In genomic region chr1:21324368-21325137, GRCh38 we compare ENCODE assay signal across 8 cellular contexts. TPM values are rescaled to one million over a fixed set of nuclear protein-coding genes. Genes with fewer than 3 reads are reported as not detected.
A peak's percentile ranks its signal among the peaks of the same experiment; 100 is the strongest.
DNase-seq lines count a peak whose midpoint lies in the region; ATAC-seq and TF ChIP-seq lines count a peak whose summit lies in the region.

No MANE protein-coding gene starts in this region.

- TF ChIP-seq RAD21 in Ishikawa (IDR thresholded peaks at IDR 0.05; ENCODE audit: low read depth), result peak; percentile 6; the same call in 1 of the 2 replicates

- TF ChIP-seq CTCF in chondrocyte (IDR thresholded peaks at IDR 0.05), result no peak

- no peak overlapping the region for H2AFZ ChIP-seq in mesenchymal stem cell (ENCODE audit: low read depth, low read length)

- under 1% methylated on average over 13 of the region's 14 CpGs for WGBS in mesenchymal stem cell

- peak overlapping the region; percentile 76 for H3K9ac ChIP-seq in mesenchymal stem cell (ENCODE audit: low read length)

- no peaks in the 10 kb centered on the region for H3K36me3 Mint-ChIP-seq in chondrocyte (ENCODE audit: low read depth)

- peak overlapping the region; percentile 60 for H2BK5ac ChIP-seq in mesenchymal stem cell (ENCODE audit: low read depth, low read length, poor library complexity, severe bottlenecking)

- peak overlapping the region; percentile 89 to 95 for H2BK12ac ChIP-seq in mesenchymal stem cell (ENCODE audit: low read length in 2 of 2)

- H2BK120ac ChIP-seq in mesenchymal stem cell (ENCODE audit: low read depth, low read length), result peak overlapping the region; percentile 85

- H3K36me3 ChIP-seq in mesenchymal stem cell (ENCODE audit: control insufficient read depth in 1 of 2, insufficient read depth in 2 of 2, low read depth in 1 of 2, low read length in 2 of 2), result peaks cover 0 to 6% of the 10 kb centered on the region in 2 experiments

- H3K27me3 Mint-ChIP-seq in chondrocyte (ENCODE audit: low read depth), result no peaks in the 10 kb centered on the region

- peak overlapping the region; percentile 98 for H3K27ac Mint-ChIP-seq in chondrocyte (ENCODE audit: unreplicated experiment)

- peak overlapping the region; percentile 77 for H3K4ac ChIP-seq in mesenchymal stem cell (ENCODE audit: low read depth in 1 of 2, low read length in 2 of 2)

- H3K9me3 ChIP-seq in mesenchymal stem cell (ENCODE audit: control insufficient read depth, low read length), result no peaks in the 10 kb centered on the region

- peaks cover 22% of the 10 kb centered on the region for H3K79me1 ChIP-seq in mesenchymal stem cell (replicated peaks; ENCODE audit: low read length, poor library complexity, severe bottlenecking)

- H3K9me3 Mint-ChIP-seq in chondrocyte (ENCODE audit: low read depth), result no peaks in the 10 kb centered on the region

- peaks cover 91% of the 10 kb centered on the region for H3K4me1 Mint-ChIP-seq in chondrocyte (ENCODE audit: low read depth)

- peak overlapping the region in 1 of 2 experiments; percentile 39 for H3K4me3 ChIP-seq in mesenchymal stem cell (ENCODE audit: insufficient read depth in 1 of 2, low read depth in 1 of 2, low read length in 2 of 2)

- H3K4me2 ChIP-seq in mesenchymal stem cell (ENCODE audit: low read length, poor library complexity, severe bottlenecking), result peak overlapping the region; percentile 3

- peaks cover 68% of the 10 kb centered on the region for H3K4me1 ChIP-seq in mesenchymal stem cell (ENCODE audit: control insufficient read depth, insufficient read depth, low read depth, low read length)

- peak overlapping the region; percentile 77 for H4K8ac ChIP-seq in mesenchymal stem cell (ENCODE audit: low read length)

- H3K4me3 Mint-ChIP-seq in chondrocyte (ENCODE audit: unreplicated experiment), result peak overlapping the region; percentile 49

- H3K14ac ChIP-seq in mesenchymal stem cell (ENCODE audit: low read length in 2 of 2), result no peak overlapping the region

- ATAC-seq in HG02870 (IDR thresholded peaks at IDR 0.05; ENCODE audit: unreplicated experiment), result no peak

- peak overlapping the region; percentile 94 for H4K91ac ChIP-seq in mesenchymal stem cell (ENCODE audit: low read length)

- peak overlapping the region; percentile 73 for H2AK5ac ChIP-seq in mesenchymal stem cell (ENCODE audit: low read length, severe bottlenecking)

- DNase-seq in CMK (ENCODE audit: low read depth), result peak; percentile 70
- DNase-seq in activated CD4-positive, CD25-positive, alpha-beta regulatory T cell treated with anti-CD3 and anti-CD28 coated beads, Interleukin-2, amount 50 U/mL, for 72 hours, result peak; percentile 64
- no peak for DNase-seq in chondrocyte (ENCODE audit: low spot score)
- DNase-seq in mesenchymal stem cell, result peak; percentile 95
- DNase-seq in stimulated activated CD8-positive, alpha-beta memory T cell treated with anti-CD3 and anti-CD28 coated beads, Interleukin-15, amount 100 ng/mL, for 24 hours (ENCODE audit: low read depth), result peak; percentile 40
- DNase-seq in effector CD8-positive, alpha-beta T cell (lab: John Stamatoyannopoulos, UW), result no peak

- peak overlapping the region; percentile 88 to 90 for H3K18ac ChIP-seq in mesenchymal stem cell (ENCODE audit: low read depth in 1 of 2, low read length in 2 of 2)

- no peaks in the 10 kb centered on the region for H3K27me3 ChIP-seq in mesenchymal stem cell (ENCODE audit: control insufficient read depth in 1 of 2, insufficient read depth in 1 of 2, low read length in 2 of 2)

- H3K23ac ChIP-seq in mesenchymal stem cell (ENCODE audit: low read length in 2 of 2), result no peak overlapping the region

- peak overlapping the region; percentile 94 for H3K27ac ChIP-seq in mesenchymal stem cell (ENCODE audit: low read length, poor library complexity, severe bottlenecking)

- peak; percentile 85 for TF ChIP-seq EP300 in Ishikawa (IDR thresholded peaks at IDR 0.05; ENCODE audit: borderline replicate concordance)

- H2BK15ac ChIP-seq in mesenchymal stem cell (ENCODE audit: low read depth, poor library complexity, severe bottlenecking), result peak overlapping the region; percentile 39

TF ChIP-seq in Ishikawa, 13 proteins besides CTCF, POLR2A, EP300 and RAD21:
- 0 out of 2 replicates have a peak, but pooled peaks have one; percentile 26 for TF ChIP-seq FOXM1 (IDR thresholded peaks at IDR 0.05; ENCODE audit: borderline replicate concordance, low read depth)
- peak; percentile 79 for TF ChIP-seq TEAD4 (IDR thresholded peaks at IDR 0.05)
- no peak for TF ChIP-seq CREB1 (IDR thresholded peaks at IDR 0.05; ENCODE audit: low read depth)
- peak; percentile 59; the same call in 1 of the 2 replicates for TF ChIP-seq EGR1 (IDR thresholded peaks at IDR 0.05)
- no peak; the same call in none of the 2 replicates for TF ChIP-seq TCF12 (IDR thresholded peaks at IDR 0.05; ENCODE audit: low read depth)
- TF ChIP-seq, protein P1, sequence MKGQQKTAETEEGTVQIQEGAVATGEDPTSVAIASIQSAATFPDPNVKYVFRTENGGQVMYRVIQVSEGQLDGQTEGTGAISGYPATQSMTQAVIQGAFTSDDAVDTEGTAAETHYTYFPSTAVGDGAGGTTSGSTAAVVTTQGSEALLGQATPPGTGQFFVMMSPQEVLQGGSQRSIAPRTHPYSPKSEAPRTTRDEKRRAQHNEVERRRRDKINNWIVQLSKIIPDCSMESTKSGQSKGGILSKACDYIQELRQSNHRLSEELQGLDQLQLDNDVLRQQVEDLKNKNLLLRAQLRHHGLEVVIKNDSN (IDR thresholded peaks at IDR 0.05), result no peak
- peak; percentile 87 for TF ChIP-seq NFIC (IDR thresholded peaks at IDR 0.05)
- peak; percentile 73 for TF ChIP-seq YY1 (IDR thresholded peaks at IDR 0.05; ENCODE audit: low read depth)
- TF ChIP-seq MAX (IDR thresholded peaks at IDR 0.05), result peak; percentile 47; the same call in 1 of the 2 replicates
- no peak; the same call in none of the 2 replicates for TF ChIP-seq CEBPB (IDR thresholded peaks at IDR 0.05)
- TF ChIP-seq REST (IDR thresholded peaks at IDR 0.05; ENCODE audit: low read depth), result no peak
- TF ChIP-seq TAF1 (IDR thresholded peaks at IDR 0.05; ENCODE audit: low read depth), result peak; percentile 41; the same call in 1 of the 2 replicates
- TF ChIP-seq ZBTB7A (IDR thresholded peaks at IDR 0.05; ENCODE audit: low read depth), result peak; percentile 82; the same call in 1 of the 2 replicates

RNA-seq across cellular contexts. Expression of gene ECE1, which starts 34.3 kb away (rescaled TPM):
- 83.7 to 99.2 TPM (median 98.5 TPM) in 3 replicates for total RNA-seq in chondrocyte
- 229 TPM for polyA plus RNA-seq in mesenchymal stem cell (2013, experiment 1 of 2)
- polyA plus RNA-seq in mesenchymal stem cell (2013, experiment 2 of 2), result 222 TPM

Comparison
In these comparisons a context has a peak if more than half of its experiments do, and no peak if none do; other contexts are left out.
1. DNase-seq: peak in CMK (single experiment), activated CD4-positive, CD25-positive, alpha-beta regulatory T cell treated with anti-CD3 and anti-CD28 coated beads, Interleukin-2, amount 50 U/mL, for 72 hours (single experiment), mesenchymal stem cell (single experiment) and stimulated activated CD8-positive, alpha-beta memory T cell treated with anti-CD3 and anti-CD28 coated beads, Interleukin-15, amount 100 ng/mL, for 24 hours (single experiment); none in chondrocyte (single experiment) and effector CD8-positive, alpha-beta T cell (single experiment).